In the genomic region with DNA sequence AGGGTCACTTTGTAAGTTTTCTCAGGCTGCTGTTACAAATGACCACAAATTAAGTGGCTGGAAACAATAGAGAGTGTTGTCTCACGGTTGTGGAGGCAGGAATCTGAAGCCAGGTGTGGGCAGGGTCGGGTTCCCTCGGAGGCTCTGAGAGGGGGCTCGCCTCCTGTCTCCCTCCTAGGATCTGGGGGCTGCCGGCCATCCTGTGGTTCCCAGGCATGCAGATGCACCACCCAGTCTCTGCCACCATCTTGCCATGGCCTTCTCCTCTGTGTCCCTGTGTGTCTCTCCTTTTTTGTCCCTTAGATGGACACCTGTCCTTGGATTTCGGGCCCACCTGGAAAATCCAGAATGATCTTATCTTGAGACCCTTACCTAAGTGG, we compare ENCODE assay signal across 19 cellular contexts. TPM values are rescaled to one million over a fixed set of nuclear protein-coding genes. Genes with fewer than 3 reads are reported as not detected.
DNase-seq lines count a peak whose midpoint lies in the region; ATAC-seq, FAIRE-seq and TF ChIP-seq lines count a peak whose summit lies in the region.
"Had no signal": no experiment of that assay in that cellular context is flagged by ENCODE, and none has a peak within 500 bp of the region (broad histone marks: within the 10 kb centered on the region; RNA-seq: fewer than 3 reads in every experiment).

No MANE protein-coding gene starts in this region.

- H3K36me3 ChIP-seq in GM12878 (ENCODE audit: control insufficient read depth in 2 of 2, insufficient read depth in 2 of 2, low read length in 1 of 2) (peaks cover 0 to 2% of the 10 kb centered on the region in 2 experiments; a peak in 2 of 4 replicates), pancreas (no peaks in the 10 kb centered on the region)
- H3K36me3 ChIP-seq: brain microvascular endothelial cell had no signal

- TF ChIP-seq RAD21 in GM12878 (IDR thresholded peaks at IDR 0.05; ENCODE audit: insufficient read depth, low read depth, low read length) = no peak

- SMC1A ChIA-PET in GM12878 (lab: Charles Lee; ENCODE audit: uncharacterized antibody, unreplicated experiment) = interaction anchor here (0.8 to 7.7 kb wide), 5 partner anchors 9 to 67 kb away, joined by 3 to 117 read pairs (median 53); no protein-coding TSS in a partner anchor

- FAIRE-seq in GM12878 (lab: Jason Lieb, UNC) = no peak
- FAIRE-seq in pancreas (lab: Jason Lieb, UNC) = no peak
- FAIRE-seq: RCC 7860 had no signal

- H3K4me3 ChIP-seq in GM12865 (ENCODE audit: low read depth, low read length) (peak overlapping the region; percentile 49), GM12878 (peak overlapping the region; percentile 58), pancreas (no peak overlapping the region)
- H3K4me3 ChIP-seq: dorsolateral prefrontal cortex, lung, psoas muscle had no signal

- TF ChIP-seq EP300 in GM12878 (IDR thresholded peaks at IDR 0.05; ENCODE audit: borderline replicate concordance in 1 of 2, control insufficient read depth in 1 of 2, low read depth in 2 of 2, low read length in 2 of 2) = no peak

- RAD21 ChIA-PET in GM12878 (lab: Charles Lee; ENCODE audit: unreplicated experiment) = interaction anchor here (0.7 to 6.3 kb wide), 4 partner anchors 9 to 139 kb away, joined by 3 to 117 read pairs (median 60); no protein-coding TSS in a partner anchor

- H3K4me1 ChIP-seq in GM12878 (ENCODE audit: control insufficient read depth, insufficient read depth, low read length) (peaks cover 48% of the 10 kb centered on the region), pancreas (no peaks in the 10 kb centered on the region)
- H3K4me1 ChIP-seq: psoas muscle had no signal

- H3K79me2 ChIP-seq in GM12878 (ENCODE audit: control insufficient read depth, insufficient read depth, low read length) = peaks cover 92% of the 10 kb centered on the region

- H3K27ac ChIP-seq in GM12878 (ENCODE audit: control insufficient read depth, insufficient read depth) (peak overlapping the region; percentile 93), pancreas (no peak overlapping the region), RWPE1 (no peak overlapping the region)
- H3K27ac ChIP-seq: brain microvascular endothelial cell, dorsolateral prefrontal cortex, psoas muscle had no signal

- CTCF ChIA-PET in GM12878 (lab: Yijun Ruan, JAX) (interaction anchor here (1.8 to 7.7 kb wide), 4 partner anchors 8 to 38 kb away, joined by 8 to 91 read pairs (median 39); no protein-coding TSS in a partner anchor), RWPE1 (lab: Yijun Ruan, JAX) (no interaction called here)

- TSS peak; percentile 23 for BruUV-seq in GM12878 (replicated peaks; lab: Mats Ljungman, UMichigan)

- intact Hi-C loops in GM12878 (cut with micrococcal nuclease; ENCODE audit: unreplicated experiment) (no loop called here), pancreas (cut with DNase I) (no loop called here)

- peak overlapping the region; percentile 76 for H3K4me2 ChIP-seq in GM12878 (ENCODE audit: control insufficient read depth, insufficient read depth)

- in situ Hi-C loops in GM12878 (cut with MboI) = no loop called here

- no peak overlapping the region for H2AFZ ChIP-seq in GM12878 (ENCODE audit: control insufficient read depth, low read depth, low read length)

- no peaks in the 10 kb centered on the region for H3K9me3 ChIP-seq in GM12878 (replicated peaks; ENCODE audit: control insufficient read depth, insufficient read depth, low read length)
- H3K9me3 ChIP-seq in pancreas = no peaks in the 10 kb centered on the region
- H3K9me3 ChIP-seq: psoas muscle had no signal

- ATAC-seq in GM19351 (IDR thresholded peaks at IDR 0.05; ENCODE audit: unreplicated experiment) = peak; percentile 25
- ATAC-seq in HG02884 (IDR thresholded peaks at IDR 0.05; ENCODE audit: unreplicated experiment) = peak; percentile 10
- ATAC-seq in GM12878 = peak; percentile 6
- no peak for ATAC-seq in pancreas
- ATAC-seq: esophagus mucosa; naive thymus-derived CD4-positive, alpha-beta T cell had no signal

- POLR2A ChIA-PET in GM12878 (lab: Charles Lee) = interaction anchor here (0.6 to 11.3 kb wide), 4 partner anchors 9 to 1131 kb away, joined by 4 to 184 read pairs (median 57); a partner anchor contains a TSS
- POLR2A ChIA-PET in RWPE1 (lab: Yijun Ruan, JAX; ENCODE audit: low non-redundant PET) = no interaction called here

- peak overlapping the region; percentile 58 for H3K9ac ChIP-seq in GM12878 (ENCODE audit: control insufficient read depth, insufficient read depth, low read length)

- 6% methylated on average over 6 of the region's 6 CpGs for WGBS in GM12878 (ENCODE audit: insufficient coverage, insufficient replicate concordance, low lambda C conversion rate, missing lambda C conversion rate)
- 59 to 69% methylated on average over 6 of the region's 6 CpGs for WGBS in pancreas, 2 donors

- DNase-seq in GM12865 (ENCODE audit: low read depth) (no peak), GM12878 (ENCODE audit: low read depth, low spot score) (no peak), NK-92 (lab: John Stamatoyannopoulos, UW; ENCODE audit: unreplicated experiment) (no peak), pancreas (no peak), activated T-cell treated with anti-CD3 and anti-CD28 coated beads for 4 hours (no peak), RWPE1 (ENCODE audit: low spot score) (no peak)
- DNase-seq: activated T-cell treated with anti-CD3 and anti-CD28 coated beads, Interleukin-2, amount 50 U/mL, for 4 hours; brain microvascular endothelial cell; COR-L47; GOT3; naive thymus-derived CD4-positive, alpha-beta T cell; NCI-H748 treated with DMSO at 0.1 percent for 48 hours; psoas muscle had no signal

- H3K27me3 ChIP-seq in GM12878 (replicated peaks in 1 of 2; ENCODE audit: control insufficient read depth in 2 of 2, insufficient read depth in 2 of 2, low read length in 1 of 2) (no peaks in the 10 kb centered on the region), pancreas (peaks cover 0 to 4% (median 2%) of the 10 kb centered on the region in 4 donors)

- no peak for TF ChIP-seq CTCF in GM12865 (IDR thresholded peaks at IDR 0.05; ENCODE audit: insufficient read depth, low read depth, low read length, missing control alignments)
- TF ChIP-seq CTCF in GM12878 (IDR thresholded peaks at IDR 0.05 in 2 of 3, conservative IDR thresholded peaks at IDR 0.05 in 1 of 3; ENCODE audit: control insufficient read depth in 2 of 3, extremely low read depth in 1 of 3, insufficient read depth in 1 of 3, low read depth in 3 of 3, low read length in 3 of 3) = no peak
- no peak for TF ChIP-seq CTCF in pancreas (IDR thresholded peaks at IDR 0.05)
- TF ChIP-seq CTCF in RWPE1 (conservative IDR thresholded peaks at IDR 0.05; ENCODE audit: low read depth) = no peak

- no peaks in the 10 kb centered on the region for H4K20me1 ChIP-seq in GM12878 (ENCODE audit: control insufficient read depth, insufficient read depth)

- TF ChIP-seq POLR2A in GM12878 (IDR thresholded peaks at IDR 0.05; ENCODE audit: low read depth, low read length) = no peak

RNA-seq across cellular contexts. Expression of a gene that starts 4.8 kb away (rescaled TPM):
- total RNA-seq in GM12878 (2013; cell fraction: nucleolus; rRNA removed) = 89.6 and 102 TPM in 2 replicates
- total RNA-seq in GM12878 (2014; rRNA removed) (18.6 and 20.4 TPM in 2 replicates), GM12878 (2014; rRNA removed; fragmentation: Illumina TruSeq; extraction: Trizol) (7.8 and 8.5 TPM in 2 replicates), GM12878 (2021) (49.6 and 54.2 TPM in 2 replicates), pancreas (under 1 TPM; 0.25 to 0.51 (median 0.37) TPM)
- polyA plus RNA-seq in GM12878 (2011; ENCODE audit: low read depth) = 5.6 TPM
- polyA plus RNA-seq in GM12878 (2011; rRNA removed) (3.3 and 6.5 TPM in 2 replicates), GM12878 (2014; fragmentation: Illumina TruSeq; extraction: Trizol) (3.4 and 9.3 TPM in 2 replicates), GM12878 (2014; fragmentation: Nextera tagmentation; extraction: Ambion mirVana) (under 1 TPM; 0.08 to 0.22 TPM), GM12878 (2014; rRNA removed) (20.4 and 28.7 TPM in 2 replicates), GM12878 (2016; fragmentation: Nextera tagmentation; extraction: Ambion mirVana) (10 to 100 TPM; 24.8 to 29.4 TPM), pancreas (under 1 TPM; 0.11 to 0.12 TPM)
- 9.1 and 11.1 TPM in 2 replicates for polyA plus RNA-seq in GM12878 (2011; cell fraction: cytosol; rRNA removed)
- polyA plus RNA-seq in GM12878 (2011; cell fraction: nucleus; rRNA removed) = 63.3 and 74.6 TPM in 2 replicates
- 19.5 and 20.0 TPM in 2 replicates for polyA plus RNA-seq in GM12878 (2012)
- polyA minus RNA-seq in GM12878 (2011; rRNA and poly(A)+ RNA removed) = 10.9 and 22.2 TPM in 2 replicates
- 13.4 and 15.6 TPM in 2 replicates for polyA minus RNA-seq in GM12878 (2011; cell fraction: cytosol; rRNA and poly(A)+ RNA removed)
- polyA minus RNA-seq in GM12878 (2011; cell fraction: nucleus; rRNA and poly(A)+ RNA removed) = 23.7 and 49.5 TPM in 2 replicates

RNA-seq across cellular contexts. Expression of a gene that starts 7.2 kb away (rescaled TPM):
- total RNA-seq in GM12878 (2013; cell fraction: nucleolus; rRNA removed) = 44.4 and 44.8 TPM in 2 replicates
- total RNA-seq in GM12878 (2014; rRNA removed) (41.9 and 49.1 TPM in 2 replicates), GM12878 (2014; rRNA removed; fragmentation: Illumina TruSeq; extraction: Trizol) (22.8 and 23.8 TPM in 2 replicates), GM12878 (2021) (37.8 and 44.4 TPM in 2 replicates), pancreas (10 to 100 TPM in 2 of 6 donors, 1 to 10 TPM in 4; 6.7 to 12.4 (median 9.2) TPM)
- 10.6 TPM for polyA plus RNA-seq in GM12878 (2011; ENCODE audit: low read depth)
- polyA plus RNA-seq in GM12878 (2011; rRNA removed) (28.7 and 49.1 TPM in 2 replicates), GM12878 (2014; fragmentation: Illumina TruSeq; extraction: Trizol) (13.8 and 46.8 TPM in 2 replicates), GM12878 (2014; fragmentation: Nextera tagmentation; extraction: Ambion mirVana) (1 to 10 TPM; 3.2 to 7.6 TPM), GM12878 (2014; rRNA removed) (65.8 and 72.6 TPM in 2 replicates), GM12878 (2016; fragmentation: Nextera tagmentation; extraction: Ambion mirVana) (10 to 100 TPM; 52.5 to 58.5 TPM), pancreas (10 to 100 TPM; 19.0 to 26.2 TPM)
- 63.6 and 87.5 TPM in 2 replicates for polyA plus RNA-seq in GM12878 (2011; cell fraction: cytosol; rRNA removed)
- polyA plus RNA-seq in GM12878 (2011; cell fraction: nucleus; rRNA removed) = 186 and 229 TPM in 2 replicates
- polyA plus RNA-seq in GM12878 (2012) = 21.0 and 25.2 TPM in 2 replicates
- polyA minus RNA-seq in GM12878 (2011; rRNA and poly(A)+ RNA removed) = 22.7 and 36.0 TPM in 2 replicates
- 15.2 and 22.9 TPM in 2 replicates for polyA minus RNA-seq in GM12878 (2011; cell fraction: cytosol; rRNA and poly(A)+ RNA removed)
- 34.2 and 49.2 TPM in 2 replicates for polyA minus RNA-seq in GM12878 (2011; cell fraction: nucleus; rRNA and poly(A)+ RNA removed)

RNA-seq across cellular contexts. Expression of a gene that starts 32.3 kb away (rescaled TPM):
- 3.6 and 3.8 TPM in 2 replicates for total RNA-seq in GM12878 (2013; cell fraction: nucleolus; rRNA removed)
- total RNA-seq in GM12878 (2014; rRNA removed) (5.3 and 5.8 TPM in 2 replicates), GM12878 (2014; rRNA removed; fragmentation: Illumina TruSeq; extraction: Trizol) (7.3 and 7.6 TPM in 2 replicates), GM12878 (2021) (9.6 and 10.9 TPM in 2 replicates), pancreas (10 to 100 TPM; 16.4 to 25.8 (median 21.8) TPM)
- 11.2 TPM for polyA plus RNA-seq in GM12878 (2011; ENCODE audit: low read depth)
- polyA plus RNA-seq in GM12878 (2011; rRNA removed) (14.6 and 16.5 TPM in 2 replicates), GM12878 (2014; fragmentation: Illumina TruSeq; extraction: Trizol) (12.1 and 12.2 TPM in 2 replicates), GM12878 (2014; fragmentation: Nextera tagmentation; extraction: Ambion mirVana) (1 to 10 TPM; 1.5 to 5.2 TPM), GM12878 (2014; rRNA removed) (10.5 and 11.6 TPM in 2 replicates), GM12878 (2016; fragmentation: Nextera tagmentation; extraction: Ambion mirVana) (1 to 10 TPM; 6.9 to 8.3 TPM), pancreas (10 to 100 TPM; 16.5 to 33.3 TPM)
- polyA plus RNA-seq in GM12878 (2011; cell fraction: cytosol; rRNA removed) = 16.9 and 19.2 TPM in 2 replicates
- polyA plus RNA-seq in GM12878 (2011; cell fraction: nucleus; rRNA removed) = 5.5 and 7.1 TPM in 2 replicates
- 15.3 TPM in 2 replicates for polyA plus RNA-seq in GM12878 (2012)
- 9.4 and 14.6 TPM in 2 replicates for polyA minus RNA-seq in GM12878 (2011; rRNA and poly(A)+ RNA removed)
- polyA minus RNA-seq in GM12878 (2011; cell fraction: cytosol; rRNA and poly(A)+ RNA removed) = 5.7 and 6.7 TPM in 2 replicates
- polyA minus RNA-seq in GM12878 (2011; cell fraction: nucleus; rRNA and poly(A)+ RNA removed) = 1.6 and 3.5 TPM in 2 replicates

RNA-seq across cellular contexts. Expression of a gene that starts 45.8 kb away (rescaled TPM):
- 23.2 and 27.8 TPM in 2 replicates for total RNA-seq in GM12878 (2013; cell fraction: nucleolus; rRNA removed)
- total RNA-seq in GM12878 (2014; rRNA removed) (not detected in 2 replicates), GM12878 (2014; rRNA removed; fragmentation: Illumina TruSeq; extraction: Trizol) (not detected in 2 replicates), GM12878 (2021) (0.32 and 0.41 TPM in 2 replicates), pancreas (10 to 100 TPM in 1 of 6 donors, 1 to 10 TPM in 5; 2.6 to 11.2 (median 7.2) TPM)
- not detected for polyA plus RNA-seq in GM12878 (2011; ENCODE audit: low read depth)
- polyA plus RNA-seq in GM12878 (2011; rRNA removed) (0.06 TPM in 1 of 2 replicates, not detected in the other), GM12878 (2014; fragmentation: Illumina TruSeq; extraction: Trizol) (not detected in 2 replicates), GM12878 (2014; fragmentation: Nextera tagmentation; extraction: Ambion mirVana) (not detected), GM12878 (2014; rRNA removed) (0.01 and 0.03 TPM in 2 replicates), GM12878 (2016; fragmentation: Nextera tagmentation; extraction: Ambion mirVana) (not detected), pancreas (10 to 100 TPM; 14.5 to 20.0 TPM)
- polyA plus RNA-seq in GM12878 (2011; cell fraction: cytosol; rRNA removed) = 0.03 TPM in 2 replicates
- polyA plus RNA-seq in GM12878 (2011; cell fraction: nucleus; rRNA removed) = 1.6 and 1.8 TPM in 2 replicates
- 0.20 and 0.24 TPM in 2 replicates for polyA plus RNA-seq in GM12878 (2012)
- 0.05 TPM in 1 of 2 replicates, not detected in the other for polyA minus RNA-seq in GM12878 (2011; rRNA and poly(A)+ RNA removed)
- 0.21 and 0.27 TPM in 2 replicates for polyA minus RNA-seq in GM12878 (2011; cell fraction: cytosol; rRNA and poly(A)+ RNA removed)
- 0.19 and 0.24 TPM in 2 replicates for polyA minus RNA-seq in GM12878 (2011; cell fraction: nucleus; rRNA and poly(A)+ RNA removed)

Comparison
In these comparisons a context has a peak if more than half of its experiments do, and no peak if none do; other contexts are left out.
1. H3K4me3 ChIP-seq: peak in GM12865 (single experiment) and GM12878 (single experiment); none in pancreas (0 of 4).
2. ATAC-seq: peak in GM19351 (single experiment), HG02884 (single experiment) and GM12878 (single experiment); none in pancreas (0 of 4).
3. RNA of a gene that starts 4.8 kb away (total RNA-seq): 7.8 to 102 TPM in GM12878; 0.25 to 0.51 TPM in pancreas; every median in the first group is over 4 times any median in the second.